9 cellular contexts compared by ENCODE assay signal in the genomic region with DNA sequence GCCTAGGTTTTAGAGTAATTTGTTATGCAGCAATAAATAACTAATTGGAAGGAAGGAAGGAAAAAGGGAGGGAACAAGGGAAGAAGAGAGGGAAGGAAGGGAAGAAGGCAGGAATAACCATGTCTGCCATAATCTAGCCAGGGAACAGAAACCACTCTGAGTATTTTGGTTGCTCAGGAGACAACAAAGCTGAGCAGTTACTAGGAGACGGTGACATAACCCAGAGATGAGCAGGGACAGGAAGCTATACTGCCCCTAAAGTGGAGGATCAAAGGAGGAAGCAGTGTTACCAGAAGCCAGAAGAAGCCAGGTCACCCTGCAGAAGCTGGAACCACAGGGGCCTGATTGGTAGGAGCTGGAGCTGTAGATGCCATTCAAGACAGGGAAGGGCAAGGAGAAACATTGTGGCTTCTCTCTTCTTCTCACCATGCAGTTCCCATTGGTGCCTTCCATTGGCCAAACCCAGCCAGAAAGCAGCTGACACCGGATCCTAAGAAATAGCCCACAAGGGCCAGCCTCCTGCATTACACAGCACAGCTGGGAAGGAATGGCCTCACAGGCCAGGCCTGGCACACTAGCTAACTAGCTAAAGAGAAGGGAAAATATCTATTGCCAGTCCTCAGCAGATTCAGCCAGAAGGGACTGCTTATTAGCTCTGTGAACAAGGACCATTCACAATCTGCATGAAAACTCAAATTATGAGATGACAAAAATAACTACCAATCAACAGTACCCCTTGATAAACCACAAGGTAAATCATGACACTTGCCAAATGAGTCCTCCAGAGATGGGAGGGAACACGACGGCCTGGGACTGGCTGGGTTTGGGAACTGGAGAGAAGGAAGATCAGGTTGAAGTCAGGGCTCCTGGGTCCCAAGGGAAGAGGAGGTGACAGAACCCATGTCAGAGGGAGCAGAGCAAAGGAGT.
DNase-seq lines count a peak whose midpoint lies in the region; ATAC-seq lines count a peak whose summit lies in the region.
"Had no signal": no experiment of that assay in that cellular context is flagged by ENCODE, and none has a peak within 500 bp of the region (broad histone marks: within the 10 kb centered on the region; RNA-seq: fewer than 3 reads in every experiment).

No MANE protein-coding gene starts in this region.

- intact Hi-C loops in head of caudate nucleus (cut with DNase I): no loop called here

- peak overlapping the region in 1 of 2 donors; percentile 2 for H3K27ac Mint-ChIP-seq in stimulated activated naive CD8-positive, alpha-beta T cell treated with anti-CD3 and anti-CD28 coated beads, Interleukin-15, amount 100 ng/mL, for 72 hours

- peak overlapping the region in 1 of 2 donors; percentile 1 for H3K4me3 Mint-ChIP-seq in stimulated activated naive CD8-positive, alpha-beta T cell treated with anti-CD3 and anti-CD28 coated beads, Interleukin-15, amount 100 ng/mL, for 72 hours

- H3K9me3 Mint-ChIP-seq in stimulated activated naive CD8-positive, alpha-beta T cell treated with anti-CD3 and anti-CD28 coated beads, Interleukin-15, amount 100 ng/mL, for 72 hours: peaks cover 0 to 3% of the 10 kb centered on the region in 2 donors

- H3K27me3 Mint-ChIP-seq in stimulated activated naive CD8-positive, alpha-beta T cell treated with anti-CD3 and anti-CD28 coated beads, Interleukin-15, amount 100 ng/mL, for 72 hours: peaks cover 49% of the 10 kb centered on the region

- H3K4me1 Mint-ChIP-seq in stimulated activated naive CD8-positive, alpha-beta T cell treated with anti-CD3 and anti-CD28 coated beads, Interleukin-15, amount 100 ng/mL, for 72 hours: peaks cover 24% of the 10 kb centered on the region

- DNase-seq in activated T-cell treated with anti-CD3 and anti-CD28 coated beads, Interleukin-2, amount 50 U/mL, for 48 hours: peak; percentile 19 to 21
- DNase-seq in activated T-cell treated with anti-CD3 and anti-CD28 coated beads, Interleukin-2, amount 50 U/mL, for 1 hour: no peak
- DNase-seq in NOMO-1 treated with dmso at 0.1 percent for 144 hours (lab: John Stamatoyannopoulos, UW; ENCODE audit: unreplicated experiment) (peak; percentile 58), AG20443 (ENCODE audit: low spot score) (no peak), head of caudate nucleus (no peak), HuH-7.5 (ENCODE audit: low spot score) (no peak)
- DNase-seq in stimulated activated naive CD8-positive, alpha-beta T cell treated with anti-CD3 and anti-CD28 coated beads, Interleukin-15, amount 100 ng/mL, for 72 hours: no peak
- DNase-seq: AML-193 had no signal

- peak; percentile 38 for ATAC-seq in HG02938 (IDR thresholded peaks at IDR 0.05; ENCODE audit: unreplicated experiment)
- peak; percentile 44 for ATAC-seq in stimulated activated naive CD8-positive, alpha-beta T cell treated with anti-CD3 and anti-CD28 coated beads, Interleukin-15, amount 100 ng/mL, for 72 hours

Comparison
In these comparisons a context has a peak if more than half of its experiments do, and no peak if none do; other contexts are left out.
1. DNase-seq: peak in activated T-cell treated with anti-CD3 and anti-CD28 coated beads, Interleukin-2, amount 50 U/mL, for 48 hours (2 of 2) and NOMO-1 treated with dmso at 0.1 percent for 144 hours (single experiment); none in activated T-cell treated with anti-CD3 and anti-CD28 coated beads, Interleukin-2, amount 50 U/mL, for 1 hour (single experiment), stimulated activated naive CD8-positive, alpha-beta T cell treated with anti-CD3 and anti-CD28 coated beads, Interleukin-15, amount 100 ng/mL, for 72 hours (0 of 2), AG20443 (single experiment), head of caudate nucleus (0 of 42) and HuH-7.5 (single experiment).